In genomic region chr9:8346291-8346690, GRCh38 we compare ENCODE assay signal across 20 cellular contexts.
DNase-seq lines count a peak whose midpoint lies in the region; FAIRE-seq and TF ChIP-seq lines count a peak whose summit lies in the region.
"Had no signal": no experiment of that assay in that cellular context is flagged by ENCODE, and none has a peak within 500 bp of the region (broad histone marks: within the 10 kb centered on the region; RNA-seq: fewer than 3 reads in every experiment).

No MANE protein-coding gene starts in this region.

- 87 to 94% methylated on average over 4 of the region's 4 CpGs for WGBS in esophagus squamous epithelium, 2 donors

- H3K27me3 ChIP-seq in BLaER1 (no peaks in the 10 kb centered on the region), esophagus squamous epithelium (no peaks in the 10 kb centered on the region)

- peak; percentile 88 for FAIRE-seq in RCC 7860 (lab: Jason Lieb, UNC)
- FAIRE-seq: A549, GM19239, K562 had no signal

- no peak overlapping the region for H3K27ac ChIP-seq in BLaER1
- H3K27ac ChIP-seq in esophagus squamous epithelium: no peak overlapping the region
- H3K27ac ChIP-seq: A549, GM23248 had no signal

- no peak overlapping the region for H3K9ac ChIP-seq in BLaER1
- H3K9ac ChIP-seq: GM23248 had no signal

- DNase-seq in RCC 7860 (ENCODE audit: low spot score) (peak; percentile 65), cardiac fibroblast (ENCODE audit: low read depth in 2 of 2) (peak; percentile 11 to 50), kidney glomerular epithelial cell (lab: John Stamatoyannopoulos, UW) (peak; percentile 37), RKO (ENCODE audit: low spot score) (no peak), esophagus squamous epithelium (lab: John Stamatoyannopoulos, UW) (no peak), GM13976 (ENCODE audit: low spot score) (no peak), D341Med (ENCODE audit: low spot score) (no peak)
- DNase-seq: DMS 273 treated with DMSO at 0.1 percent for 48 hours, GF-D8, GM23248, HCEC 1CT, NCI-H1105, NCI-H2081, NCI-H510A, NCI-H774, PC-3 had no signal

- TF ChIP-seq POLR2A in esophagus squamous epithelium (IDR thresholded peaks at IDR 0.05): no peak

- H3K4me1 ChIP-seq in BLaER1: peaks cover 16% of the 10 kb centered on the region
- no peaks in the 10 kb centered on the region for H3K4me1 ChIP-seq in esophagus squamous epithelium
- H3K4me1 ChIP-seq: A549 had no signal

- intact Hi-C loops in esophagus squamous epithelium (cut with DNase I): no loop called here

- no peak for TF ChIP-seq CTCF in cardiac fibroblast (IDR thresholded peaks at IDR 0.05; ENCODE audit: low read depth, low read length)
- TF ChIP-seq CTCF in esophagus squamous epithelium (IDR thresholded peaks at IDR 0.05): no peak
- no peak for TF ChIP-seq CTCF in GM13976 (IDR thresholded peaks at IDR 0.05; ENCODE audit: borderline replicate concordance, control extremely low read depth, extremely low read depth, insufficient read depth, missing control alignments)

- no peaks in the 10 kb centered on the region for H3K9me3 ChIP-seq in BLaER1
- H3K9me3 ChIP-seq in esophagus squamous epithelium: no peaks in the 10 kb centered on the region
- H3K9me3 ChIP-seq: A549 had no signal

- H3K36me3 ChIP-seq in BLaER1 (no peaks in the 10 kb centered on the region), esophagus squamous epithelium (no peaks in the 10 kb centered on the region)

- no peak overlapping the region for H3K4me3 ChIP-seq in BLaER1
- no peak overlapping the region for H3K4me3 ChIP-seq in cardiac fibroblast (replicated peaks in 1 of 2; ENCODE audit: low read depth in 2 of 2, low read length in 2 of 2)
- no peak overlapping the region for H3K4me3 ChIP-seq in esophagus squamous epithelium
- H3K4me3 ChIP-seq: A549, GM23248, K562 had no signal

- H3K4me2 ChIP-seq in BLaER1: peak overlapping the region; percentile 32; the same call in 1 of the 2 replicates
- H3K4me2 ChIP-seq: A549 had no signal

- no peaks in the 10 kb centered on the region for H4K20me1 ChIP-seq in BLaER1

- in situ Hi-C loops in GM13976 (cut with MboI; ENCODE audit: low sequenced_read_pairs, unreplicated experiment): no loop called here

Comparison
In these comparisons a context has a peak if more than half of its experiments do, and no peak if none do; other contexts are left out.
1. DNase-seq: peak in RCC 7860 (single experiment), cardiac fibroblast (2 of 2) and kidney glomerular epithelial cell (single experiment); none in RKO (single experiment), esophagus squamous epithelium (single experiment), GM13976 (single experiment) and D341Med (single experiment).